17 cellular contexts compared by ENCODE assay signal in genomic region chr11:113255096-113255495, GRCh38. TPM values are rescaled to one million over a fixed set of nuclear protein-coding genes. Genes with fewer than 3 reads are reported as not detected.
A peak's percentile ranks its signal among the peaks of the same experiment; 100 is the strongest.
DNase-seq lines count a peak whose midpoint lies in the region; ATAC-seq and TF ChIP-seq lines count a peak whose summit lies in the region.
"Had no signal": no experiment of that assay in that cellular context is flagged by ENCODE, and none has a peak within 500 bp of the region (broad histone marks: within the 10 kb centered on the region; RNA-seq: fewer than 3 reads in every experiment).

No MANE protein-coding gene starts in this region.

- DNase-seq in COLO829 (ENCODE audit: low spot score), result peak; percentile 51
- DNase-seq in Karpas-422, result no peak
- peak; percentile 50 for DNase-seq in epithelial cell of esophagus (ENCODE audit: low read depth)
- no peak for DNase-seq in dedifferentiated amniotic fluid mesenchymal stem cell (ENCODE audit: extremely low spot score)
- no peak for DNase-seq in cerebellum (ENCODE audit: low spot score)
- no peak for DNase-seq in retina
- DNase-seq in natural killer cell, result no peak
- DNase-seq: BE2C; CD4-positive, CD25-positive, alpha-beta regulatory T cell; DMS153; H7; KG1; NCI-H1417 treated with DMSO at 0.1 percent for 48 hours; NCI-H345; NCI-H524 treated with DMSO at 0.1 percent for 48 hours; PC-9 had no signal

- no peak overlapping the region for H2AFZ ChIP-seq in Karpas-422 (ENCODE audit: low read length)
- H2AFZ ChIP-seq: PC-9 had no signal

- no peak overlapping the region for H3K4me2 ChIP-seq in Karpas-422 (ENCODE audit: low read depth, low read length, poor library complexity, severe bottlenecking)
- H3K4me2 ChIP-seq: PC-9 had no signal

- H3K4me3 ChIP-seq in Karpas-422 (ENCODE audit: low read length) (no peak overlapping the region), epithelial cell of esophagus (ENCODE audit: low read length) (no peak overlapping the region)
- H3K4me3 ChIP-seq: PC-9 had no signal

- no peak for ATAC-seq in natural killer cell

- no peaks in the 10 kb centered on the region for H4K20me1 ChIP-seq in Karpas-422 (ENCODE audit: insufficient read depth, low read depth, low read length)

- no peaks in the 10 kb centered on the region for H3K36me3 ChIP-seq in Karpas-422 (ENCODE audit: insufficient read depth, low read length)

- H3K79me2 ChIP-seq in Karpas-422 (ENCODE audit: low read length), result no peaks in the 10 kb centered on the region

- H3K36me3 Mint-ChIP-seq in nephron (ENCODE audit: low read depth) (peaks cover 13% of the 10 kb centered on the region), natural killer cell (no peaks in the 10 kb centered on the region)
- H3K36me3 Mint-ChIP-seq: CD4-positive, CD25-positive, alpha-beta regulatory T cell had no signal

- H3K9me2 ChIP-seq in Karpas-422 (replicated peaks; ENCODE audit: insufficient read depth, low read length), result no peaks in the 10 kb centered on the region

- H3K4me1 Mint-ChIP-seq in nephron (peaks cover 16% of the 10 kb centered on the region), natural killer cell (no peaks in the 10 kb centered on the region)

- no peaks in the 10 kb centered on the region for H3K9me3 Mint-ChIP-seq in nephron
- no peaks in the 10 kb centered on the region for H3K9me3 Mint-ChIP-seq in natural killer cell

- H3K9me3 ChIP-seq in Karpas-422 (ENCODE audit: low read length), result no peaks in the 10 kb centered on the region
- H3K9me3 ChIP-seq: BE2C had no signal

- H3K27ac Mint-ChIP-seq in nephron, result peak overlapping the region; percentile 22 to 85 (median 79)
- H3K27ac Mint-ChIP-seq in natural killer cell, result no peak overlapping the region
- H3K27ac Mint-ChIP-seq: CD4-positive, CD25-positive, alpha-beta regulatory T cell had no signal

- intact Hi-C loops in natural killer cell (cut with micrococcal nuclease), result no loop called here

- peaks cover 69% of the 10 kb centered on the region for H3K4me1 ChIP-seq in Karpas-422 (ENCODE audit: low read length)
- H3K4me1 ChIP-seq: BE2C had no signal

- no peak for TF ChIP-seq CTCF in epithelial cell of esophagus (IDR thresholded peaks at IDR 0.05; ENCODE audit: insufficient read depth, low read depth, low read length, missing control alignments)
- TF ChIP-seq CTCF in nephron (IDR thresholded peaks at IDR 0.05; ENCODE audit: unreplicated experiment in 3 of 3), result no peak
- TF ChIP-seq CTCF in natural killer cell (IDR thresholded peaks at IDR 0.05), result no peak

- no peaks in the 10 kb centered on the region for H3K27me3 ChIP-seq in Karpas-422 (ENCODE audit: low read length)
- H3K27me3 ChIP-seq: BE2C had no signal

- no peak overlapping the region for H3K9ac ChIP-seq in Karpas-422 (ENCODE audit: low read length)

- H3K4me3 Mint-ChIP-seq in nephron (no peak overlapping the region), natural killer cell (no peak overlapping the region)
- H3K4me3 Mint-ChIP-seq: CD4-positive, CD25-positive, alpha-beta regulatory T cell had no signal

- H3K27me3 Mint-ChIP-seq in nephron (ENCODE audit: low read depth) (no peaks in the 10 kb centered on the region), natural killer cell (ENCODE audit: low read depth in 2 of 2) (no peaks in the 10 kb centered on the region)

- peak overlapping the region; percentile 88 for H3K27ac ChIP-seq in Karpas-422 (ENCODE audit: low read length)
- H3K27ac ChIP-seq: PC-9 had no signal

RNA-seq across cellular contexts. Expression of gene TTC12, which starts 59.3 kb away (rescaled TPM):
- 7.2 and 8.6 TPM in 2 replicates for total RNA-seq in Karpas-422 (2014; rRNA removed; shearing (Covaris generic); ENCODE audit: low replicate concordance)
- 7.9 TPM for total RNA-seq in cerebellum
- total RNA-seq in natural killer cell, result 10 to 100 TPM; 20.8 to 25.4 (median 24.1) TPM

Comparison
In these comparisons a context has a peak if more than half of its experiments do, and no peak if none do; other contexts are left out.
1. DNase-seq: peak in COLO829 (single experiment) and epithelial cell of esophagus (single experiment); none in Karpas-422 (single experiment), dedifferentiated amniotic fluid mesenchymal stem cell (single experiment), cerebellum (single experiment), retina (single experiment) and natural killer cell (single experiment).
2. H3K27ac Mint-ChIP-seq: peak in nephron (3 of 3); none in natural killer cell (0 of 2).